In the genomic region with DNA sequence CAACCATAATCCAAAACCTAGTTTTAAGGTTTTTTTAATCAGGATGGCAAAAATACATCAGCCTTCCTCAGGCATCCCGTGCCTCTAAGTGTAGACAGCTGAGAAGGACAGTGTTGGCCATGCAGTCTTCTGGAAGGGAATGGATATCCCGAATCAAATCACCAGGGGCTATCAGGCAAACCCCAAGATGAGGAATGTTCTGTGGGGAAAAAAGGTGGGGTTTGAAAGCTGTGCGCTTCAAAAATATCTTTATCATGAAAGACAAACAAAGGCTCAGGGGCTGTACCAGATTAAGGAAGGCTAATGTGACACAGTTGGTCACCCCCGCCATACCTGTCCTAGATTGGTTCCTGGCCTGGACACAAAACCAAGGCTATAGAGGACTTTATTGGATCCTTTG, we compare ENCODE assay signal across 18 cellular contexts. TPM values are rescaled to one million over a fixed set of nuclear protein-coding genes. Genes with fewer than 3 reads are reported as not detected.
"Had no signal": no experiment of that assay in that cellular context is flagged by ENCODE, and none has a peak within 500 bp of the region (broad histone marks: within the 10 kb centered on the region; RNA-seq: fewer than 3 reads in every experiment).

No MANE protein-coding gene starts in this region.

- H3K4me3 Mint-ChIP-seq: nephron had no signal

- H3K9me3 ChIP-seq: body of pancreas, esophagus muscularis mucosa, mucosa of descending colon, sigmoid colon had no signal

- H3K9me3 Mint-ChIP-seq: nephron had no signal

- H3K36me3 ChIP-seq: esophagus muscularis mucosa, sigmoid colon had no signal

- ATAC-seq: body of pancreas, left cardiac atrium, mucosa of descending colon had no signal

- DNase-seq: activated CD4-positive, alpha-beta T cell treated with anti-CD3 and anti-CD28 coated beads, Interleukin-2, amount 50 U/mL, for 4 hours; activated naive CD4-positive, alpha-beta T cell treated with anti-CD3 and anti-CD28 coated beads, Interleukin-2, amount 50 U/mL, for 16 hours; amniotic stem cell; body of pancreas; glutamatergic neuron; left cardiac atrium; mucosa of descending colon; SHP77 treated with DMSO at 0.1 percent for 48 hours; sigmoid colon; stimulated activated CD4-positive, alpha-beta T cell treated with anti-CD3 and anti-CD28 coated beads, Interleukin-2, amount 100 ng/mL, for 24 hours had no signal

- H3K27ac Mint-ChIP-seq: nephron had no signal

- H3K4me1 ChIP-seq: body of pancreas had no signal

- H3K27ac ChIP-seq: body of pancreas, esophagus muscularis mucosa, sigmoid colon had no signal

- H3K27me3 ChIP-seq: body of pancreas, esophagus muscularis mucosa, sigmoid colon had no signal

- H3K4me3 ChIP-seq: body of pancreas, esophagus muscularis mucosa, mucosa of descending colon, sigmoid colon had no signal

RNA-seq across cellular contexts. Expression of gene TMEM273, which starts 5.4 kb away (rescaled TPM):
- total RNA-seq: fibroblast of villous mesenchyme, osteoblast had no signal

RNA-seq across cellular contexts. Expression of gene FAM170B, which starts 49.0 kb away (rescaled TPM):
- total RNA-seq: body of pancreas, dermis microvascular lymphatic vessel endothelial cell, esophagus muscularis mucosa, fibroblast of villous mesenchyme, left cardiac atrium, lung microvascular endothelial cell, mucosa of descending colon, osteoblast, pulmonary artery endothelial cell, sigmoid colon, urinary bladder had no signal
- polyA plus RNA-seq: sigmoid colon, urinary bladder had no signal
